Comparison of ENCODE assay signal across 13 cellular contexts in the genomic region with DNA sequence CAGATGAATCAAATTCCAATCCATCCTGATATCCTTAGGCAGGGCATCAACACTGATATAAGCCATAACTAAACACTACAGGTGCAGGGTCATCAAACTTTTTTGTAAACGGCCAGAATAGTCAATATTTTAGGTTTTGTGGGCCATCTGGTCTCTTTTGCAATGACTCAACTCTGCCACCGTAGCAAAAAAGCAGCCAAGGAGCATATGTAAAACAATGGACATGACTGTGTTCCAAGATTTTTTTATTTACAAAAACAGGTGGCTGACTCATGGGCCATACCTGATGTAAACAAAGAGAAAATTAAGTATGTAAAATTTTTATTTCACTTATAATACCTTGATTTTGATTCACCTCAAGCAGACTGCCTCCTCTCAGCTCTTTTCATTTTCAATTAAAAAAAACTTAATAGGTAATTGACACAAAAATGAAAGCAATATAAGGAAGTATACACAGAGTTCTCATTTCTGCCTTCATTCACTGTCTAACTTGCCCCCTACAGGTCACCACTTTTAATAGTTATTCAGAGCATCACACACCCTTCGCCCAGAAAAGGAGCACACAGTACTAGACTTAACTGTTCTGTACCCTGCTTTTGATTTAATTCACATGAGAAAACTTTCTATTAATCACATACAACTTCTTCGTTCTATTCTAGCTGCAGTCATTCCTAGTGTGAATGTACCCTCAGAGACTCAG. TPM values are rescaled to one million over a fixed set of nuclear protein-coding genes. Genes with fewer than 3 reads are reported as not detected.
DNase-seq lines count a peak whose midpoint lies in the region; ATAC-seq and TF ChIP-seq lines count a peak whose summit lies in the region.
"Had no signal": no experiment of that assay in that cellular context is flagged by ENCODE, and none has a peak within 500 bp of the region (broad histone marks: within the 10 kb centered on the region; RNA-seq: fewer than 3 reads in every experiment).

No MANE protein-coding gene starts in this region.

- no peaks in the 10 kb centered on the region for H3K27me3 ChIP-seq in ovary

- no peak for TF ChIP-seq POLR2A in ovary (IDR thresholded peaks at IDR 0.05)

- no peak overlapping the region for H3K27ac ChIP-seq in ovary

- WGBS in ovary, 3 donors, result 59 to 66% (median 63%) methylated on average over 4 of the region's 4 CpGs

- H3K36me3 ChIP-seq in ovary, result no peaks in the 10 kb centered on the region

- ATAC-seq in GM19463 (IDR thresholded peaks at IDR 0.05; ENCODE audit: unreplicated experiment), result peak; percentile 47
- peak; percentile 79 for ATAC-seq in HG03175 (IDR thresholded peaks at IDR 0.05; ENCODE audit: unreplicated experiment)
- 0 out of 3 replicates have a peak, but pooled peaks have one; percentile 42 for ATAC-seq in SK-N-SH treated with all-trans-retinoic acid at 6 μM for 48 hours
- ATAC-seq: left colon had no signal

- H3K4me3 ChIP-seq in GM12865 (ENCODE audit: low read depth, low read length), result no peak overlapping the region
- no peak overlapping the region for H3K4me3 ChIP-seq in ovary

- no peaks in the 10 kb centered on the region for H3K4me1 ChIP-seq in ovary (ENCODE audit: insufficient read depth)

- peak; percentile 13 for TF ChIP-seq CTCF in GM12865 (IDR thresholded peaks at IDR 0.05; ENCODE audit: insufficient read depth, low read depth, low read length, missing control alignments)
- no peak for TF ChIP-seq CTCF in ovary (IDR thresholded peaks at IDR 0.05)

- no peak for TF ChIP-seq EP300 in ovary (IDR thresholded peaks at IDR 0.05)

- peak; percentile 30 for DNase-seq in GM12865 (ENCODE audit: low read depth)
- DNase-seq in central memory CD4-positive, alpha-beta T cell, result no peak
- DNase-seq in DMS79 treated with DMSO at 0.1 percent for 48 hours (lab: John Stamatoyannopoulos, UW), result no peak
- DNase-seq in ovary, result no peak
- no peak for DNase-seq in NCI-H446 (lab: John Stamatoyannopoulos, UW)
- DNase-seq: left colon, NCI-H748 treated with DMSO at 0.1 percent for 48 hours, posterior cingulate gyrus had no signal

- intact Hi-C loops in ovary (cut with DNase I), result no loop called here

- no peaks in the 10 kb centered on the region for H3K9me3 ChIP-seq in ovary

TF ChIP-seq in SK-N-SH treated with all-trans-retinoic acid at 6 μM for 48 hours, 23 proteins besides CTCF, POLR2A, EP300 and RAD21:
- TF ChIP-seq BACH2 (CRISPR knock-in tag; IDR thresholded peaks at IDR 0.05; ENCODE audit: borderline replicate concordance) (no peak), TCF4 (CRISPR knock-in tag; IDR thresholded peaks at IDR 0.05; ENCODE audit: borderline replicate concordance) (no peak), ZFP3 (CRISPR knock-in tag; IDR thresholded peaks at IDR 0.05) (no peak), RARB (CRISPR knock-in tag; IDR thresholded peaks at IDR 0.05) (no peak), PPARA (CRISPR knock-in tag; IDR thresholded peaks at IDR 0.05; ENCODE audit: borderline replicate concordance) (no peak), CSDC2 (CRISPR knock-in tag; IDR thresholded peaks at IDR 0.05) (no peak), ZNF70 (CRISPR knock-in tag; IDR thresholded peaks at IDR 0.05) (no peak), OSR1 (CRISPR knock-in tag; IDR thresholded peaks at IDR 0.05) (no peak), SNAI2 (CRISPR knock-in tag; IDR thresholded peaks at IDR 0.05) (no peak), GLIS3 (CRISPR knock-in tag; IDR thresholded peaks at IDR 0.05) (no peak), ZC3H10 (CRISPR knock-in tag; IDR thresholded peaks at IDR 0.05) (no peak), ARNTL (CRISPR knock-in tag; IDR thresholded peaks at IDR 0.05; ENCODE audit: borderline replicate concordance, low read depth) (no peak), ZFP30 (CRISPR knock-in tag; IDR thresholded peaks at IDR 0.05) (no peak)
- TF ChIP-seq, protein P1, sequence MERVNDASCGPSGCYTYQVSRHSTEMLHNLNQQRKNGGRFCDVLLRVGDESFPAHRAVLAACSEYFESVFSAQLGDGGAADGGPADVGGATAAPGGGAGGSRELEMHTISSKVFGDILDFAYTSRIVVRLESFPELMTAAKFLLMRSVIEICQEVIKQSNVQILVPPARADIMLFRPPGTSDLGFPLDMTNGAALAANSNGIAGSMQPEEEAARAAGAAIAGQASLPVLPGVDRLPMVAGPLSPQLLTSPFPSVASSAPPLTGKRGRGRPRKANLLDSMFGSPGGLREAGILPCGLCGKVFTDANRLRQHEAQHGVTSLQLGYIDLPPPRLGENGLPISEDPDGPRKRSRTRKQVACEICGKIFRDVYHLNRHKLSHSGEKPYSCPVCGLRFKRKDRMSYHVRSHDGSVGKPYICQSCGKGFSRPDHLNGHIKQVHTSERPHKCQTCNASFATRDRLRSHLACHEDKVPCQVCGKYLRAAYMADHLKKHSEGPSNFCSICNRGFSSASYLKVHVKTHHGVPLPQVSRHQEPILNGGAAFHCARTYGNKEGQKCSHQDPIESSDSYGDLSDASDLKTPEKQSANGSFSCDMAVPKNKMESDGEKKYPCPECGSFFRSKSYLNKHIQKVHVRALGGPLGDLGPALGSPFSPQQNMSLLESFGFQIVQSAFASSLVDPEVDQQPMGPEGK (CRISPR knock-in tag; IDR thresholded peaks at IDR 0.05; ENCODE audit: borderline replicate concordance), result no peak
- TF ChIP-seq, protein P2, sequence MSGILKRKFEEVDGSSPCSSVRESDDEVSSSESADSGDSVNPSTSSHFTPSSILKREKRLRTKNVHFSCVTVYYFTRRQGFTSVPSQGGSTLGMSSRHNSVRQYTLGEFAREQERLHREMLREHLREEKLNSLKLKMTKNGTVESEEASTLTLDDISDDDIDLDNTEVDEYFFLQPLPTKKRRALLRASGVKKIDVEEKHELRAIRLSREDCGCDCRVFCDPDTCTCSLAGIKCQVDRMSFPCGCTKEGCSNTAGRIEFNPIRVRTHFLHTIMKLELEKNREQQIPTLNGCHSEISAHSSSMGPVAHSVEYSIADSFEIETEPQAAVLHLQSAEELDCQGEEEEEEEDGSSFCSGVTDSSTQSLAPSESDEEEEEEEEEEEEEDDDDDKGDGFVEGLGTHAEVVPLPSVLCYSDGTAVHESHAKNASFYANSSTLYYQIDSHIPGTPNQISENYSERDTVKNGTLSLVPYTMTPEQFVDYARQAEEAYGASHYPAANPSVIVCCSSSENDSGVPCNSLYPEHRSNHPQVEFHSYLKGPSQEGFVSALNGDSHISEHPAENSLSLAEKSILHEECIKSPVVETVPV (CRISPR knock-in tag; IDR thresholded peaks at IDR 0.05), result no peak
- TF ChIP-seq, protein P3, sequence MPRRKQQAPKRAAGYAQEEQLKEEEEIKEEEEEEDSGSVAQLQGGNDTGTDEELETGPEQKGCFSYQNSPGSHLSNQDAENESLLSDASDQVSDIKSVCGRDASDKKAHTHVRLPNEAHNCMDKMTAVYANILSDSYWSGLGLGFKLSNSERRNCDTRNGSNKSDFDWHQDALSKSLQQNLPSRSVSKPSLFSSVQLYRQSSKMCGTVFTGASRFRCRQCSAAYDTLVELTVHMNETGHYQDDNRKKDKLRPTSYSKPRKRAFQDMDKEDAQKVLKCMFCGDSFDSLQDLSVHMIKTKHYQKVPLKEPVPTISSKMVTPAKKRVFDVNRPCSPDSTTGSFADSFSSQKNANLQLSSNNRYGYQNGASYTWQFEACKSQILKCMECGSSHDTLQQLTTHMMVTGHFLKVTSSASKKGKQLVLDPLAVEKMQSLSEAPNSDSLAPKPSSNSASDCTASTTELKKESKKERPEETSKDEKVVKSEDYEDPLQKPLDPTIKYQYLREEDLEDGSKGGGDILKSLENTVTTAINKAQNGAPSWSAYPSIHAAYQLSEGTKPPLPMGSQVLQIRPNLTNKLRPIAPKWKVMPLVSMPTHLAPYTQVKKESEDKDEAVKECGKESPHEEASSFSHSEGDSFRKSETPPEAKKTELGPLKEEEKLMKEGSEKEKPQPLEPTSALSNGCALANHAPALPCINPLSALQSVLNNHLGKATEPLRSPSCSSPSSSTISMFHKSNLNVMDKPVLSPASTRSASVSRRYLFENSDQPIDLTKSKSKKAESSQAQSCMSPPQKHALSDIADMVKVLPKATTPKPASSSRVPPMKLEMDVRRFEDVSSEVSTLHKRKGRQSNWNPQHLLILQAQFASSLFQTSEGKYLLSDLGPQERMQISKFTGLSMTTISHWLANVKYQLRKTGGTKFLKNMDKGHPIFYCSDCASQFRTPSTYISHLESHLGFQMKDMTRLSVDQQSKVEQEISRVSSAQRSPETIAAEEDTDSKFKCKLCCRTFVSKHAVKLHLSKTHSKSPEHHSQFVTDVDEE (CRISPR knock-in tag; IDR thresholded peaks at IDR 0.05), result no peak

RNA-seq across cellular contexts. Expression of a gene that starts 35.3 kb away (rescaled TPM):
- total RNA-seq in ovary, result 1 to 10 TPM in 6 of 7 donors, under 1 TPM in 1; 1.00 to 5.1 (median 4.2) TPM
- polyA plus RNA-seq in ovary, result 1 to 10 TPM; 3.4 to 9.4 TPM
- total RNA-seq: activated T-helper 1 cell treated with anti-CD3 and anti-CD28 coated beads, Interleukin-12 subunit alpha, Interleukin-12 subunit beta, Interleukin-2, Interleukin-4 antibody, amounts not matched to agents 30 ng/mL and 10 ng/mL and 1 ng/mL, durations not matched to agents 14 hours and 24 hours and 36 hours; CD4-positive, CD25-positive, alpha-beta regulatory T cell had no signal
